Comparison of ENCODE assay signal across 1 cellular context in genomic region chr22:21802056-21802455, GRCh38.
TF ChIP-seq lines count a peak whose summit lies in the region.

No MANE protein-coding gene starts in this region.

TF ChIP-seq in IMR-90, 13 proteins besides CTCF, POLR2A, EP300 and RAD21 (continued from another document):
- no peak for TF ChIP-seq MXI1 (IDR thresholded peaks at IDR 0.05; ENCODE audit: borderline replicate concordance, low read depth, low read length)
- no peak for TF ChIP-seq CEBPB (IDR thresholded peaks at IDR 0.05; ENCODE audit: low read depth, low read length)
- no peak for TF ChIP-seq BHLHE40 (IDR thresholded peaks at IDR 0.05; ENCODE audit: low read depth, low read length)
- TF ChIP-seq RFX5 (IDR thresholded peaks at IDR 0.05; ENCODE audit: low read depth, low read length) = no peak
- TF ChIP-seq ELK1 (IDR thresholded peaks at IDR 0.05; ENCODE audit: borderline replicate concordance, low read depth, low read length) = no peak
- no peak for TF ChIP-seq RCOR1 (IDR thresholded peaks at IDR 0.05; ENCODE audit: insufficient replicate concordance, low read length)
- no peak for TF ChIP-seq USF2 (IDR thresholded peaks at IDR 0.05; ENCODE audit: low read depth, low read length)
